ENCODE assay signal across 34 cellular contexts in the genomic region with DNA sequence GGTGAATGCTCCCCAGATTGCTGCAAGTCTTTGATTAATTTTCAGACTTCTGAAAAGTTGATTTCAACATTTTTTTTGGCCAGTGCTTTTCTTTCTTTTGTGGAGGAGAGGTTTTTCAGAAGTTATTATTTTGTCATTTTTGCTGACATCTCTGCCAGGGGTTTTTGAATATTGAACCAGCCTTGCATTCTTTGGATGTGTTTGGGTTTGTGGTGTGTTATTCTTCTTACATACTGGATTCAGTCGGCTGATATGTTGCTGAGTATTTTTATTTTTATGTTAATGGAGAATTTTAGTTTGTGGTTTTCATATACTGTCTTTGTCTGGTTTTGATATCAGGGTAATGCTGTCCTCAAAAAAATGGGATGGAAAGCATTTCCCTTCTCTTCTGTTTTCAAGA.
"Had no signal": no experiment of that assay in that cellular context is flagged by ENCODE, and none has a peak within 500 bp of the region (broad histone marks: within the 10 kb centered on the region; RNA-seq: fewer than 3 reads in every experiment).

No MANE protein-coding gene starts in this region.

- H3K4me1 ChIP-seq: adrenal gland, ascending aorta, body of pancreas, breast epithelium had no signal

- FAIRE-seq: astrocyte, bronchial epithelial cell had no signal

- DNase-seq: activated effector memory CD4-positive, alpha-beta T cell treated with anti-CD3 and anti-CD28 coated beads, Interleukin-2, amount 50 U/mL, for 16 hours; activated effector memory CD4-positive, alpha-beta T cell treated with Interleukin-2 at 50 U/mL for 16 hours; activated gamma-delta T cell; activated gamma-delta T cell treated with Interleukin-2 at 50 U/mL for 16 hours; activated naive CD4-positive, alpha-beta T cell; activated naive CD4-positive, alpha-beta T cell treated with anti-CD3 and anti-CD28 coated beads for 36 hours; activated naive CD4-positive, alpha-beta T cell treated with anti-CD3 and anti-CD28 coated beads, Interleukin-2, amount 10 ng/mL, durations not matched to agents 7 days and 5 days; activated naive CD4-positive, alpha-beta T cell treated with anti-CD3 and anti-CD28 coated beads, Interleukin-2, amount 50 U/mL, for 16 hours; activated naive CD4-positive, alpha-beta T cell treated with Interleukin-2 at 50 U/mL for 16 hours; activated naive CD8-positive, alpha-beta T cell treated with anti-CD3 and anti-CD28 coated beads for 36 hours; activated naive CD8-positive, alpha-beta T cell treated with anti-CD3 and anti-CD28 coated beads, Interleukin-2, amount 10 ng/mL, durations not matched to agents 7 days and 5 days; activated naive CD8-positive, alpha-beta T cell treated with anti-CD3 and anti-CD28 coated beads, Interleukin-2, amount 50 U/mL, for 24 hours; activated T-cell treated with anti-CD3 and anti-CD28 coated beads, Interleukin-2, amount 50 U/mL, for 1 hour; activated T-cell treated with anti-CD3 and anti-CD28 coated beads, Interleukin-2, amount 50 U/mL, for 24 hours; activated T-cell treated with anti-CD3 and anti-CD28 coated beads, Interleukin-2, amount 50 U/mL, for 4 hours; activated T-cell treated with anti-CD3 and anti-CD28 coated beads, Interleukin-2, amount 50 U/mL, for 48 hours; activated T-cell treated with anti-CD3 and anti-CD28 coated beads, Interleukin-2, amount 50 U/mL, for 72 hours; adrenal gland; amniotic stem cell; amygdala; anterior cingulate cortex; aorta; body of pancreas; brain microvascular endothelial cell; caudate nucleus; central memory CD4-positive, alpha-beta T cell; cerebellar nuclear complex had no signal

- H3K27me3 ChIP-seq: adrenal gland, ascending aorta, body of pancreas, brain microvascular endothelial cell, breast epithelium, cardiac muscle cell had no signal

- H3K36me3 ChIP-seq: adrenal gland, ascending aorta, brain microvascular endothelial cell, breast epithelium had no signal

- H3K27ac ChIP-seq: adrenal gland, ascending aorta, body of pancreas, brain microvascular endothelial cell, breast epithelium, cardiac muscle cell had no signal

- H3K9me3 ChIP-seq: adrenal gland, body of pancreas had no signal

- H3K4me3 ChIP-seq: adrenal gland, ascending aorta, body of pancreas, breast epithelium, cardiac muscle cell had no signal

- ATAC-seq: activated naive CD4-positive, alpha-beta T cell treated with anti-CD3 and anti-CD28 coated beads, Interleukin-2, amount 50 U/mL, for 72 hours; activated naive CD8-positive, alpha-beta T cell treated with anti-CD3 and anti-CD28 coated beads, Interleukin-2, amount 50 U/mL, for 24 hours; activated T-cell treated with anti-CD3 and anti-CD28 coated beads, Interleukin-2, amount 50 U/mL, for 4 hours; activated T-cell treated with anti-CD3 and anti-CD28 coated beads, Interleukin-2, amount 50 U/mL, for 72 hours; activated T-helper 17 cell treated with anti-CD3 and anti-CD28 coated beads, Interleukin-2, amount 50 U/mL, for 72 hours; body of pancreas had no signal
